Comparison of ENCODE assay signal across 1 cellular context in the genomic region with DNA sequence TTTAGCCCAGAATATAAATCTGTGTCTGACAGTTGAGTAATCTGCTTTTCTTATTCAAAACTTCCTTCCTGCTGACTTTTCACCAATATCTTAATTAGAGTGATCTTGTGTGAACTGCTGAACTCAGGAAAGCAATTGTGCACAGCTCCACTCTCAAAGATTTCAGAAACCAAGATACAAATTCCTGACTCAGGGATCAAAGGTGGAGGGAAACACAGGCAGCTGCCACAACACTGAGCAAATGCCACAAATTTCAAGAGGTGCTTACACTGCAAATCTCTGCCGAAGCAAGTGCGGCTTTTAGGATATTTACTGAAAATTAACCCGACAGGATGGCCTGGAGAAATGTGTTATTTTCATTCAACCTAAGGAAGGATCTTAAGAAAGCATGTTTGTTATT.
TF ChIP-seq lines count a peak whose summit lies in the region.

No MANE protein-coding gene starts in this region.

TF ChIP-seq in WTC11, 78 proteins besides CTCF, POLR2A, EP300 and RAD21 (continued from another document):
- TF ChIP-seq USF2 (CRISPR knock-in tag; IDR thresholded peaks at IDR 0.05), result no peak
